Comparison of ENCODE assay signal across 8 cellular contexts in genomic region chr17:4806770-4807533, GRCh38. TPM values are rescaled to one million over a fixed set of nuclear protein-coding genes. Genes with fewer than 3 reads are reported as not detected.
DNase-seq lines count a peak whose midpoint lies in the region; ATAC-seq, FAIRE-seq and TF ChIP-seq lines count a peak whose summit lies in the region.

PLD2 (plus strand) TSS chr17:4807152; CDS start chr17:4807773, 621 bp downstream.

- peak within 1 kb of the TSS; percentile 81 for H3K9ac ChIP-seq in keratinocyte (ENCODE audit: control insufficient read depth, extremely low read depth, insufficient read depth, low read length)

- H4K20me1 ChIP-seq in keratinocyte (ENCODE audit: control insufficient read depth, extremely low read depth, insufficient read depth, low read length) = no peaks in the 10 kb centered on the region

- H3K4me1 ChIP-seq in keratinocyte (ENCODE audit: control insufficient read depth, extremely low read depth, insufficient read depth, low read length) = peaks cover 15% of the 10 kb centered on the region

- no peak for FAIRE-seq in keratinocyte (lab: Jason Lieb, UNC)

- peaks cover 4% of the 10 kb centered on the region for H3K79me2 ChIP-seq in keratinocyte (ENCODE audit: control insufficient read depth, insufficient read depth, low read length)

- H2AFZ ChIP-seq in keratinocyte (ENCODE audit: control insufficient read depth, low read length) = peak within 1 kb of the TSS; percentile 76

- H3K27me3 ChIP-seq in keratinocyte (ENCODE audit: control insufficient read depth, extremely low read depth, insufficient read depth, low read length) = no peaks in the 10 kb centered on the region

- DNase-seq in NCI-H524 (lab: John Stamatoyannopoulos, UW) (peak; percentile 53 to 78), NCI-H524 treated with DMSO at 0.1 percent for 48 hours (lab: John Stamatoyannopoulos, UW) (no peak), NCI-H2227 (lab: John Stamatoyannopoulos, UW; ENCODE audit: unreplicated experiment) (peak; percentile 84), keratinocyte (ENCODE audit: low read depth, low spot score) (no peak)
- DNase-seq in central memory CD8-positive, alpha-beta T cell (ENCODE audit: low spot score in 2 of 2) = peak; percentile 64 to 66
- DNase-seq in stimulated activated CD4-positive, alpha-beta T cell treated with anti-CD3 and anti-CD28 coated beads, Interleukin-12 subunit alpha, Interleukin-12 subunit beta, amount 100 ng/mL, for 4 hours = peak; percentile 84

- no peaks in the 10 kb centered on the region for H3K9me3 Mint-ChIP-seq in central memory CD8-positive, alpha-beta T cell

- no peaks in the 10 kb centered on the region for H3K27me3 Mint-ChIP-seq in central memory CD8-positive, alpha-beta T cell

- dilution Hi-C loops in keratinocyte (cut with MboI; ENCODE audit: extremely low pct_ligation_motif_present, low sequenced_read_pairs) = no loop called here

- peak within 1 kb of the TSS; percentile 97 for H3K4me2 ChIP-seq in keratinocyte (ENCODE audit: control insufficient read depth, extremely low read depth, insufficient read depth, low read depth, low read length)

- no peaks in the 10 kb centered on the region for H3K9me3 ChIP-seq in keratinocyte (ENCODE audit: control insufficient read depth, low read depth, low read length)

- H3K27ac ChIP-seq in keratinocyte (ENCODE audit: control insufficient read depth, insufficient read depth, low read length) = peak within 1 kb of the TSS; percentile 61

- peak within 1 kb of the TSS; percentile 49 for H3K27ac Mint-ChIP-seq in central memory CD8-positive, alpha-beta T cell (ENCODE audit: low read depth)

- H3K36me3 ChIP-seq in keratinocyte (ENCODE audit: control insufficient read depth in 2 of 2, extremely low read depth in 1 of 2, insufficient read depth in 2 of 2, low read length in 2 of 2) = peaks cover 15 to 16% of the 10 kb centered on the region in 2 experiments

- peak within 1 kb of the TSS; percentile 77 for H3K4me3 Mint-ChIP-seq in central memory CD8-positive, alpha-beta T cell

- no peak for TF ChIP-seq CTCF in keratinocyte (optimal IDR thresholded peaks at IDR 0.05 in 1 of 3, IDR thresholded peaks at IDR 0.05 in 1 of 3, conservative IDR thresholded peaks at IDR 0.05 in 1 of 3; ENCODE audit: extremely low read depth in 1 of 3, insufficient read depth in 2 of 3, low read length in 3 of 3)

- H3K4me1 Mint-ChIP-seq in central memory CD8-positive, alpha-beta T cell = peaks cover 15% of the 10 kb centered on the region

- H3K4me3 ChIP-seq in keratinocyte (ENCODE audit: control insufficient read depth in 2 of 3, extremely low read depth in 1 of 3, insufficient read depth in 2 of 3, low read depth in 1 of 3, low read length in 3 of 3) = peak within 1 kb of the TSS; percentile 80 to 90 (median 85)

- H3K36me3 Mint-ChIP-seq in central memory CD8-positive, alpha-beta T cell (ENCODE audit: insufficient read depth) = peaks cover 2% of the 10 kb centered on the region

- H3K9me1 ChIP-seq in keratinocyte (ENCODE audit: control insufficient read depth, extremely low read depth, insufficient read depth, low read length) = no peaks in the 10 kb centered on the region

- ATAC-seq in HG02938 (IDR thresholded peaks at IDR 0.05; ENCODE audit: unreplicated experiment) = peak; percentile 84
- peak; percentile 98 to 99 for ATAC-seq in activated CD4-positive, CD25-positive, alpha-beta regulatory T cell treated with anti-CD3 and anti-CD28 coated beads, Interleukin-2, amount 50 U/mL, for 24 hours
- peak; percentile 98 for ATAC-seq in central memory CD8-positive, alpha-beta T cell (replicated peaks; ENCODE audit: extremely low read depth, poor library complexity, severe bottlenecking)

RNA-seq across cellular contexts. Expression of gene PLD2, which starts in this region (rescaled TPM):
- polyA plus RNA-seq in keratinocyte = 27.9 to 48.6 TPM (median 33.3 TPM) in 3 replicates
- polyA plus RNA-seq in keratinocyte (2011; ENCODE audit: low read depth) = 95.5 TPM
- polyA plus RNA-seq in keratinocyte (2011; cell fraction: cytosol; rRNA removed) = 14.8 and 22.0 TPM in 2 replicates
- polyA plus RNA-seq in keratinocyte (2011; cell fraction: nucleus; rRNA removed) = 88.1 and 92.1 TPM in 2 replicates
- 25.4 and 50.3 TPM in 2 replicates for polyA plus RNA-seq in keratinocyte (2012; ENCODE audit: low replicate concordance)
- polyA minus RNA-seq in keratinocyte = 46.1 to 62.1 TPM (median 51.1 TPM) in 3 replicates
- 33.8 TPM for polyA minus RNA-seq in keratinocyte (2011; cell fraction: cytosol; rRNA and poly(A)+ RNA removed)
- polyA minus RNA-seq in keratinocyte (2011; cell fraction: nucleus; rRNA and poly(A)+ RNA removed) = 40.4 and 48.3 TPM in 2 replicates

Comparison
In these comparisons a context has a peak if more than half of its experiments do, and no peak if none do; other contexts are left out.
1. DNase-seq: peak in NCI-H524 (2 of 2), NCI-H2227 (single experiment), central memory CD8-positive, alpha-beta T cell (2 of 2) and stimulated activated CD4-positive, alpha-beta T cell treated with anti-CD3 and anti-CD28 coated beads, Interleukin-12 subunit alpha, Interleukin-12 subunit beta, amount 100 ng/mL, for 4 hours (single experiment); none in NCI-H524 treated with DMSO at 0.1 percent for 48 hours (single experiment) and keratinocyte (single experiment).
2. Peak in every context shown above with its lines, with median percentiles within 50 percentile points of each other: ATAC-seq.